10 cellular contexts compared by ENCODE assay signal in the genomic region with DNA sequence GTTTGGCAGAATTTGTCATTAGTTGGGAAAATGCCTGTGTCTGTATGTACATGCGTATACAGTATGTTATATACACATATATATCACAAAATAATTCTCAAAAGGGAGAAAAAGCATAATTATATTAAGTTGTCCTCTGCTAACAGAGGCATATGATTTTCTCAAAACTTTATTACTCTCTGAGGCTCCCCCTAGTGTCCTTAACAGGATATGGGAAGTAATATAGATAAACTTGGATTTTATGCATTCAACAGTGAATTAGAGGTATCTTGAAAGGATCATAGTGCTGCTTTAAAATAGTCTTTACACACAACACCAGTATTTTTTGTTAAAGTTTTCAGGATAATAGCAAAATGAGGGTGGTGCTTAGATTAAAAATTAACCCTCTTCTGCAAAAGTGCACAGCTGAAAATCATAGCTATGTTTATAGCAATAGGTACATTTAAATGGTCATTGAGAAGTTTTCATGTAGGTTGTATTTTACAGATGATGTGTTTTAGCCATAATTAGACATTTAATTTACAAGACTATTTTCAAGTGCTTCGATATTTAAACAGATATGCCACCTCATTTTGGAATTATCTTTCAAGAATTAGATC.
DNase-seq lines count a peak whose midpoint lies in the region; ATAC-seq and TF ChIP-seq lines count a peak whose summit lies in the region.
"Had no signal": no experiment of that assay in that cellular context is flagged by ENCODE, and none has a peak within 500 bp of the region (broad histone marks: within the 10 kb centered on the region; RNA-seq: fewer than 3 reads in every experiment).

No MANE protein-coding gene starts in this region.

- H3K9me3 Mint-ChIP-seq in HFFc6: peaks cover 14% of the 10 kb centered on the region

- TF ChIP-seq CTCF in HFFc6 (IDR thresholded peaks at IDR 0.05) (peak; percentile 75), right lobe of liver (IDR thresholded peaks at IDR 0.05) (peak; percentile 28 to 70 (median 67))

- no peak for TF ChIP-seq POLR2A in right lobe of liver (IDR thresholded peaks at IDR 0.05)

- H3K27ac ChIP-seq in right lobe of liver: no peak overlapping the region
- H3K27ac ChIP-seq: epithelial cell of prostate, SK-N-MC had no signal

- H3K27ac Mint-ChIP-seq in HFFc6: no peak overlapping the region

- H3K27me3 Mint-ChIP-seq in HFFc6 (ENCODE audit: insufficient read depth): no peaks in the 10 kb centered on the region

- WGBS in right lobe of liver (ENCODE audit: insufficient coverage, low coverage, low lambda C conversion rate, missing lambda C conversion rate): 36% methylated on average over 2 of the region's 2 CpGs

- peak; percentile 58 for DNase-seq in COLO829 (ENCODE audit: low spot score)
- DNase-seq in HFFc6: no peak
- peak; percentile 10 for DNase-seq in amniotic epithelial cell (ENCODE audit: low read depth)
- no peak for DNase-seq in right lobe of liver
- no peak for DNase-seq in SW 1271 (lab: John Stamatoyannopoulos, UW)
- DNase-seq in NCI-H510A treated with DMSO at 0.1 percent for 48 hours (lab: John Stamatoyannopoulos, UW): no peak

- no peak overlapping the region for H3K4me3 Mint-ChIP-seq in HFFc6

- H3K4me3 ChIP-seq in right lobe of liver: no peak overlapping the region
- H3K4me3 ChIP-seq: SK-N-MC had no signal

- intact Hi-C loops in right lobe of liver (cut with DNase I): no loop called here

- H3K4me1 ChIP-seq in right lobe of liver: no peaks in the 10 kb centered on the region

- H3K9me3 ChIP-seq in right lobe of liver: no peaks in the 10 kb centered on the region

- H3K27me3 ChIP-seq in right lobe of liver: no peaks in the 10 kb centered on the region

- no peaks in the 10 kb centered on the region for H3K36me3 ChIP-seq in right lobe of liver

- H3K4me1 Mint-ChIP-seq in HFFc6 (ENCODE audit: low read depth): no peaks in the 10 kb centered on the region

- no peaks in the 10 kb centered on the region for H3K36me3 Mint-ChIP-seq in HFFc6 (ENCODE audit: low read depth)

- ATAC-seq in right lobe of liver (peak; percentile 48 to 64 (median 53)), HG02973 (IDR thresholded peaks at IDR 0.05; ENCODE audit: unreplicated experiment) (no peak), HG02840 (IDR thresholded peaks at IDR 0.05; ENCODE audit: low FRiP score, unreplicated experiment) (no peak)

Comparison
In these comparisons a context has a peak if more than half of its experiments do, and no peak if none do; other contexts are left out.
1. DNase-seq: peak in COLO829 (single experiment) and amniotic epithelial cell (single experiment); none in HFFc6 (single experiment), right lobe of liver (0 of 3), SW 1271 (0 of 2) and NCI-H510A treated with DMSO at 0.1 percent for 48 hours (single experiment).
2. ATAC-seq: peak in right lobe of liver (4 of 4); none in HG02973 (single experiment) and HG02840 (single experiment).